Comparison of ENCODE assay signal across 8 cellular contexts in genomic region chr21:42234464-42235241, GRCh38. TPM values are rescaled to one million over a fixed set of nuclear protein-coding genes. Genes with fewer than 3 reads are reported as not detected.
DNase-seq lines count a peak whose midpoint lies in the region; ATAC-seq and TF ChIP-seq lines count a peak whose summit lies in the region.

No MANE protein-coding gene starts in this region.

- no peaks in the 10 kb centered on the region for H3K27me3 ChIP-seq in PC-9 (ENCODE audit: insufficient read depth, low read depth)
- peaks cover 17% of the 10 kb centered on the region for H3K27me3 ChIP-seq in fibroblast of lung (ENCODE audit: control insufficient read depth, insufficient read depth, low read length)

- TF ChIP-seq CTCF in GM10266 (IDR thresholded peaks at IDR 0.05; ENCODE audit: control insufficient read depth, insufficient read depth, low read depth, missing control alignments): no peak
- no peak for TF ChIP-seq CTCF in PC-9 (conservative IDR thresholded peaks at IDR 0.05)
- no peak for TF ChIP-seq CTCF in fibroblast of lung (conservative IDR thresholded peaks at IDR 0.05 in 1 of 2, IDR thresholded peaks at IDR 0.05 in 1 of 2; ENCODE audit: low read depth in 1 of 2, low read length in 2 of 2)

- H3K36me3 ChIP-seq in PC-9 (ENCODE audit: low read depth): no peaks in the 10 kb centered on the region
- no peaks in the 10 kb centered on the region for H3K36me3 ChIP-seq in fibroblast of lung (ENCODE audit: control insufficient read depth, insufficient read depth, low read length)

- H3K9me2 ChIP-seq in PC-9 (ENCODE audit: insufficient read depth): no peaks in the 10 kb centered on the region

- no peaks in the 10 kb centered on the region for H3K9me3 Mint-ChIP-seq in activated T-helper 1 cell treated with anti-CD3 and anti-CD28 coated beads, Interleukin-12 subunit alpha, Interleukin-12 subunit beta, Interleukin-2, Interleukin-4 antibody, amounts not matched to agents 30 ng/mL and 10 ng/mL and 1 ng/mL, durations not matched to agents 14 hours and 24 hours and 36 hours
- H3K9me3 Mint-ChIP-seq in natural killer cell treated with Interleukin-12 subunit alpha and Interleukin-12 subunit beta and Interleukin-15 and Interleukin-18, amount 100 ng/mL, for 72 hours: no peaks in the 10 kb centered on the region
- no peaks in the 10 kb centered on the region for H3K9me3 Mint-ChIP-seq in stimulated activated naive CD8-positive, alpha-beta T cell treated with anti-CD3 and anti-CD28 coated beads, Interleukin-15, amount 100 ng/mL, for 72 hours

- H3K27ac ChIP-seq in PC-9 (no peak overlapping the region), fibroblast of lung (ENCODE audit: insufficient read depth, low read length) (no peak overlapping the region)

- H3K79me2 ChIP-seq in PC-9 (ENCODE audit: low read depth): no peaks in the 10 kb centered on the region
- no peaks in the 10 kb centered on the region for H3K79me2 ChIP-seq in fibroblast of lung (ENCODE audit: control insufficient read depth, insufficient read depth, low read length)

- ATAC-seq in HG03432 (IDR thresholded peaks at IDR 0.05; ENCODE audit: unreplicated experiment) (peak; percentile 46), HG03139 (IDR thresholded peaks at IDR 0.05; ENCODE audit: unreplicated experiment) (no peak)
- peak; percentile 78 to 84 for ATAC-seq in natural killer cell treated with Interleukin-12 subunit alpha and Interleukin-12 subunit beta and Interleukin-15 and Interleukin-18, amount 100 ng/mL, for 72 hours
- peak; percentile 72 for ATAC-seq in stimulated activated naive CD8-positive, alpha-beta T cell treated with anti-CD3 and anti-CD28 coated beads, Interleukin-15, amount 100 ng/mL, for 72 hours

- TSS peak; percentile 26 for BruUV-seq in PC-9 (replicated peaks; lab: Mats Ljungman, UMichigan)

- H3K4me2 ChIP-seq in PC-9 (peak overlapping the region; percentile 74), fibroblast of lung (ENCODE audit: extremely low read depth, insufficient read depth, low read length) (peak overlapping the region; percentile 78)

- H3K36me3 Mint-ChIP-seq in activated T-helper 1 cell treated with anti-CD3 and anti-CD28 coated beads, Interleukin-12 subunit alpha, Interleukin-12 subunit beta, Interleukin-2, Interleukin-4 antibody, amounts not matched to agents 30 ng/mL and 10 ng/mL and 1 ng/mL, durations not matched to agents 14 hours and 24 hours and 36 hours (ENCODE audit: low read depth): no peaks in the 10 kb centered on the region
- H3K36me3 Mint-ChIP-seq in natural killer cell treated with Interleukin-12 subunit alpha and Interleukin-12 subunit beta and Interleukin-15 and Interleukin-18, amount 100 ng/mL, for 72 hours: no peaks in the 10 kb centered on the region

- no peaks in the 10 kb centered on the region for H3K27me3 Mint-ChIP-seq in activated T-helper 1 cell treated with anti-CD3 and anti-CD28 coated beads, Interleukin-12 subunit alpha, Interleukin-12 subunit beta, Interleukin-2, Interleukin-4 antibody, amounts not matched to agents 30 ng/mL and 10 ng/mL and 1 ng/mL, durations not matched to agents 14 hours and 24 hours and 36 hours (ENCODE audit: insufficient read depth)
- peaks cover 0 to 11% of the 10 kb centered on the region in 2 donors for H3K27me3 Mint-ChIP-seq in natural killer cell treated with Interleukin-12 subunit alpha and Interleukin-12 subunit beta and Interleukin-15 and Interleukin-18, amount 100 ng/mL, for 72 hours
- no peaks in the 10 kb centered on the region for H3K27me3 Mint-ChIP-seq in stimulated activated naive CD8-positive, alpha-beta T cell treated with anti-CD3 and anti-CD28 coated beads, Interleukin-15, amount 100 ng/mL, for 72 hours

- intact Hi-C loops in PC-9 (cut with micrococcal nuclease; ENCODE audit: unreplicated experiment): no loop called here
- intact Hi-C loops in activated T-helper 1 cell treated with anti-CD3 and anti-CD28 coated beads, Interleukin-12 subunit alpha, Interleukin-12 subunit beta, Interleukin-2, Interleukin-4 antibody, amounts not matched to agents 30 ng/mL and 10 ng/mL and 1 ng/mL, durations not matched to agents 14 hours and 24 hours and 36 hours (cut with micrococcal nuclease): loop anchor here (1.0 to 5.0 kb wide), 6 partner anchors 14 to 450 kb away; partner anchors contain the start of gene RSPH1

- H3K4me1 Mint-ChIP-seq in activated T-helper 1 cell treated with anti-CD3 and anti-CD28 coated beads, Interleukin-12 subunit alpha, Interleukin-12 subunit beta, Interleukin-2, Interleukin-4 antibody, amounts not matched to agents 30 ng/mL and 10 ng/mL and 1 ng/mL, durations not matched to agents 14 hours and 24 hours and 36 hours (ENCODE audit: low read depth): peaks cover 91% of the 10 kb centered on the region
- peaks cover 49 to 52% of the 10 kb centered on the region in 2 donors for H3K4me1 Mint-ChIP-seq in natural killer cell treated with Interleukin-12 subunit alpha and Interleukin-12 subunit beta and Interleukin-15 and Interleukin-18, amount 100 ng/mL, for 72 hours (ENCODE audit: low read depth in 2 of 2)
- peaks cover 100% of the 10 kb centered on the region for H3K4me1 Mint-ChIP-seq in stimulated activated naive CD8-positive, alpha-beta T cell treated with anti-CD3 and anti-CD28 coated beads, Interleukin-15, amount 100 ng/mL, for 72 hours

- H3K4me1 ChIP-seq in PC-9 (replicated peaks; ENCODE audit: insufficient read depth) (peaks cover 36% of the 10 kb centered on the region), fibroblast of lung (ENCODE audit: control insufficient read depth, extremely low read depth, insufficient read depth, low read length) (peaks cover 12% of the 10 kb centered on the region)

- H3K9ac ChIP-seq in fibroblast of lung (ENCODE audit: insufficient read depth, low read length): peak overlapping the region; percentile 7

- peak overlapping the region; percentile 92 for H3K27ac Mint-ChIP-seq in activated T-helper 1 cell treated with anti-CD3 and anti-CD28 coated beads, Interleukin-12 subunit alpha, Interleukin-12 subunit beta, Interleukin-2, Interleukin-4 antibody, amounts not matched to agents 30 ng/mL and 10 ng/mL and 1 ng/mL, durations not matched to agents 14 hours and 24 hours and 36 hours
- H3K27ac Mint-ChIP-seq in natural killer cell treated with Interleukin-12 subunit alpha and Interleukin-12 subunit beta and Interleukin-15 and Interleukin-18, amount 100 ng/mL, for 72 hours: peak overlapping the region; percentile 75 to 92
- peak overlapping the region; percentile 97 to 98 for H3K27ac Mint-ChIP-seq in stimulated activated naive CD8-positive, alpha-beta T cell treated with anti-CD3 and anti-CD28 coated beads, Interleukin-15, amount 100 ng/mL, for 72 hours

- H4K20me1 ChIP-seq in PC-9 (ENCODE audit: insufficient read depth): no peaks in the 10 kb centered on the region
- H4K20me1 ChIP-seq in fibroblast of lung (ENCODE audit: control insufficient read depth, extremely low read depth, insufficient read depth, low read length): no peaks in the 10 kb centered on the region

- H2AFZ ChIP-seq in PC-9: peak overlapping the region; percentile 74
- peak overlapping the region; percentile 51 for H2AFZ ChIP-seq in fibroblast of lung (ENCODE audit: low read length)

- POLR2A ChIA-PET in PC-9 (lab: Charles Lee; ENCODE audit: unreplicated experiment): interaction anchor here (0.5 to 0.7 kb wide), 4 partner anchors 12 to 991 kb away, joined by 3 to 6 read pairs (median 4); no protein-coding TSS in a partner anchor

- H3F3A ChIP-seq in PC-9 (ENCODE audit: insufficient read depth, low read depth): peaks cover 10% of the 10 kb centered on the region; the same call in 1 of the 2 replicates

- CTCF ChIA-PET in PC-9 (lab: Charles Lee): interaction anchor here (0.6 kb wide), 2 partner anchors 15 to 26 kb away, joined by 4 to 5 read pairs; no protein-coding TSS in a partner anchor

- DNase-seq in GM10266 (ENCODE audit: extremely low spot score): peak; percentile 79
- peak in 1 of 2 experiments; percentile 66 for DNase-seq in PC-9
- DNase-seq in activated T-helper 1 cell treated with anti-CD3 and anti-CD28 coated beads, Interleukin-12 subunit alpha, Interleukin-12 subunit beta, Interleukin-2, Interleukin-4 antibody, amounts not matched to agents 30 ng/mL and 10 ng/mL and 1 ng/mL, durations not matched to agents 14 hours and 24 hours and 36 hours (ENCODE audit: low spot score): peak; percentile 79
- DNase-seq in fibroblast of lung (ENCODE audit: low read depth in 2 of 2): peak; percentile 25 to 40
- peak; percentile 79 for DNase-seq in natural killer cell treated with Interleukin-12 subunit alpha and Interleukin-12 subunit beta and Interleukin-15 and Interleukin-18, amount 100 ng/mL, for 72 hours (ENCODE audit: low spot score)
- DNase-seq in stimulated activated naive CD8-positive, alpha-beta T cell treated with anti-CD3 and anti-CD28 coated beads, Interleukin-15, amount 100 ng/mL, for 72 hours: peak; percentile 84 to 85

- peak overlapping the region; percentile 73 for H3K4me3 Mint-ChIP-seq in activated T-helper 1 cell treated with anti-CD3 and anti-CD28 coated beads, Interleukin-12 subunit alpha, Interleukin-12 subunit beta, Interleukin-2, Interleukin-4 antibody, amounts not matched to agents 30 ng/mL and 10 ng/mL and 1 ng/mL, durations not matched to agents 14 hours and 24 hours and 36 hours
- peak overlapping the region; percentile 79 for H3K4me3 Mint-ChIP-seq in natural killer cell treated with Interleukin-12 subunit alpha and Interleukin-12 subunit beta and Interleukin-15 and Interleukin-18, amount 100 ng/mL, for 72 hours
- H3K4me3 Mint-ChIP-seq in stimulated activated naive CD8-positive, alpha-beta T cell treated with anti-CD3 and anti-CD28 coated beads, Interleukin-15, amount 100 ng/mL, for 72 hours: peak overlapping the region; percentile 85 to 91

- H3K9me3 ChIP-seq in PC-9 (ENCODE audit: insufficient read depth, low read depth) (no peaks in the 10 kb centered on the region), fibroblast of lung (ENCODE audit: control insufficient read depth, insufficient read depth, low read depth, low read length) (no peaks in the 10 kb centered on the region)

- peak overlapping the region; percentile 56; the same call in 1 of the 2 replicates for H3K4me3 ChIP-seq in PC-9
- peak overlapping the region; percentile 23 to 36 (median 31) for H3K4me3 ChIP-seq in fibroblast of lung (replicated peaks in 1 of 4; ENCODE audit: control extremely low read depth in 1 of 4, insufficient read depth in 1 of 4, low read depth in 3 of 4, low read length in 4 of 4)

RNA-seq across cellular contexts. Expression of gene ABCG1, which starts 15.7 kb away (rescaled TPM):
- total RNA-seq in PC-9 (2021) (4.4 and 5.6 TPM in 2 replicates), fibroblast of lung (under 0.01 and 0.77 TPM in 2 replicates)
- total RNA-seq in activated T-helper 1 cell treated with anti-CD3 and anti-CD28 coated beads, Interleukin-12 subunit alpha, Interleukin-12 subunit beta, Interleukin-2, Interleukin-4 antibody, amounts not matched to agents 30 ng/mL and 10 ng/mL and 1 ng/mL, durations not matched to agents 14 hours and 24 hours and 36 hours: 9.3 and 10.2 TPM in 2 replicates
- polyA plus RNA-seq in fibroblast of lung: 0.12 and 0.98 TPM in 2 replicates
- 0.09 and 0.96 TPM in 2 replicates for polyA plus RNA-seq in fibroblast of lung (2012)
- polyA minus RNA-seq in fibroblast of lung (ENCODE audit: low replicate concordance): 2.8 TPM in 1 of 2 replicates, not detected in the other
- 1 to 10 TPM; 3.1 to 3.5 TPM for total RNA-seq in natural killer cell treated with Interleukin-12 subunit alpha and Interleukin-12 subunit beta and Interleukin-15 and Interleukin-18, amount 100 ng/mL, for 72 hours
